In genomic region chr10:112875474-112876267, GRCh38 we compare ENCODE assay signal across 11 cellular contexts.
DNase-seq lines count a peak whose midpoint lies in the region; ATAC-seq and TF ChIP-seq lines count a peak whose summit lies in the region.
"Had no signal": no experiment of that assay in that cellular context is flagged by ENCODE, and none has a peak within 500 bp of the region (broad histone marks: within the 10 kb centered on the region; RNA-seq: fewer than 3 reads in every experiment).

No MANE protein-coding gene starts in this region.

- no peak overlapping the region for H3K27ac Mint-ChIP-seq in stimulated activated effector memory CD8-positive, alpha-beta T cell treated with anti-CD3 and anti-CD28 coated beads, Interleukin-12 subunit alpha, Interleukin-12 subunit beta, amount 100 ng/mL, for 72 hours
- H3K27ac Mint-ChIP-seq in HFFc6, result no peak overlapping the region

- H3K9me3 Mint-ChIP-seq in stimulated activated effector memory CD8-positive, alpha-beta T cell treated with anti-CD3 and anti-CD28 coated beads, Interleukin-12 subunit alpha, Interleukin-12 subunit beta, amount 100 ng/mL, for 72 hours, result peaks cover 3% of the 10 kb centered on the region
- peaks cover 6% of the 10 kb centered on the region for H3K9me3 Mint-ChIP-seq in HFFc6

- H3K36me3 Mint-ChIP-seq in stimulated activated effector memory CD8-positive, alpha-beta T cell treated with anti-CD3 and anti-CD28 coated beads, Interleukin-12 subunit alpha, Interleukin-12 subunit beta, amount 100 ng/mL, for 72 hours, result no peaks in the 10 kb centered on the region
- peaks cover 5% of the 10 kb centered on the region; the same call in 1 of the 2 replicates for H3K36me3 Mint-ChIP-seq in HFFc6 (ENCODE audit: low read depth)

- TF ChIP-seq CTCF in HFFc6 (IDR thresholded peaks at IDR 0.05) (no peak), omental fat pad (IDR thresholded peaks at IDR 0.05) (no peak)

- peaks cover 5% of the 10 kb centered on the region for H3K4me1 Mint-ChIP-seq in stimulated activated effector memory CD8-positive, alpha-beta T cell treated with anti-CD3 and anti-CD28 coated beads, Interleukin-12 subunit alpha, Interleukin-12 subunit beta, amount 100 ng/mL, for 72 hours
- peaks cover 8% of the 10 kb centered on the region; the same call in 1 of the 2 replicates for H3K4me1 Mint-ChIP-seq in HFFc6 (ENCODE audit: low read depth)

- DNase-seq in NCI-H82 (lab: John Stamatoyannopoulos, UW) (peak; percentile 6), NCI-H82 treated with DMSO at 0.1 percent for 48 hours (lab: John Stamatoyannopoulos, UW; ENCODE audit: unreplicated experiment) (no peak), NCI-H226 (peak; percentile 70), HFFc6 (no peak), omental fat pad (ENCODE audit: low spot score) (no peak)
- DNase-seq in stimulated activated effector memory CD8-positive, alpha-beta T cell treated with anti-CD3 and anti-CD28 coated beads, Interleukin-12 subunit alpha, Interleukin-12 subunit beta, amount 100 ng/mL, for 72 hours (ENCODE audit: low spot score in 2 of 2), result no peak
- DNase-seq: cerebellar nuclear complex, NCI-H146 had no signal

- peaks cover 9% of the 10 kb centered on the region for H3K27me3 Mint-ChIP-seq in HFFc6 (ENCODE audit: insufficient read depth)

- no peak overlapping the region for H3K4me3 Mint-ChIP-seq in stimulated activated effector memory CD8-positive, alpha-beta T cell treated with anti-CD3 and anti-CD28 coated beads, Interleukin-12 subunit alpha, Interleukin-12 subunit beta, amount 100 ng/mL, for 72 hours
- H3K4me3 Mint-ChIP-seq in HFFc6, result no peak overlapping the region

- ATAC-seq in esophagus mucosa (peak; percentile 95), GM21576 (IDR thresholded peaks at IDR 0.05; ENCODE audit: unreplicated experiment) (no peak), omental fat pad (ENCODE audit: low FRiP score) (no peak)
- peak; percentile 49 for ATAC-seq in stimulated activated effector memory CD8-positive, alpha-beta T cell treated with anti-CD3 and anti-CD28 coated beads, Interleukin-12 subunit alpha, Interleukin-12 subunit beta, amount 100 ng/mL, for 72 hours
- ATAC-seq: GM12878 had no signal

Comparison
In these comparisons a context has a peak if more than half of its experiments do, and no peak if none do; other contexts are left out.
1. DNase-seq: peak in NCI-H82 (single experiment) and NCI-H226 (single experiment); none in NCI-H82 treated with DMSO at 0.1 percent for 48 hours (single experiment), stimulated activated effector memory CD8-positive, alpha-beta T cell treated with anti-CD3 and anti-CD28 coated beads, Interleukin-12 subunit alpha, Interleukin-12 subunit beta, amount 100 ng/mL, for 72 hours (0 of 2), HFFc6 (single experiment) and omental fat pad (single experiment).
2. ATAC-seq: peak in esophagus mucosa (single experiment) and stimulated activated effector memory CD8-positive, alpha-beta T cell treated with anti-CD3 and anti-CD28 coated beads, Interleukin-12 subunit alpha, Interleukin-12 subunit beta, amount 100 ng/mL, for 72 hours (single experiment); none in GM21576 (single experiment) and omental fat pad (single experiment).